In the genomic region with DNA sequence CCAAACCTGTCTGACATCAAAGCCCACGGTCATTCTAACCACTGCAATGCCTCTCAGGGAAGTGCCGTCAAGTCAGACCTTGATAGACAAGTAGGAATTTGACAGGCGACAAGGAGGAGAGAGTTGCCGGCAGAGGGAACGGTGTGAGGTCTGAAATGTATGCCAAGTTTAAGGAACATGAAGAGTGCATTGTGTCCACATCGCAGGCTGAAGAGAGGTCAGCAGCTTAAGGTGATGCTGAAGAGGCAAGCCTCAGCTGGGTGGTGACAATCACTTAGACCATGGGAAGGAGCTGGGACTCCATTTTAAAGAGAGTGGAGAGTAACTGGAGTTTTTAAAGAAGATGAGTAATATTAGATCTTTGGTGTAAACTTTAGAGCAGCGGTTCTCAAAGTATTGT, we compare ENCODE assay signal across 24 cellular contexts.
DNase-seq lines count a peak whose midpoint lies in the region; ATAC-seq and TF ChIP-seq lines count a peak whose summit lies in the region.
"Had no signal": no experiment of that assay in that cellular context is flagged by ENCODE, and none has a peak within 500 bp of the region (broad histone marks: within the 10 kb centered on the region; RNA-seq: fewer than 3 reads in every experiment).

No MANE protein-coding gene starts in this region.

- no peak for TF ChIP-seq RAD21 in neural cell (conservative IDR thresholded peaks at IDR 0.05)

- no peak overlapping the region for H2AFZ ChIP-seq in neural cell (ENCODE audit: low read depth, low read length)

- DNase-seq in right cardiac atrium (no peak), heart right ventricle (no peak), glutamatergic neuron (no peak)
- DNase-seq: 8988T; ACHN; BE2C; C1 segment of cervical spinal cord; CD4-positive, alpha-beta memory T cell; CD4-positive, CD25-positive, alpha-beta regulatory T cell; CD8-positive, alpha-beta memory T cell; COR-L47; DMS 273 treated with DMSO at 0.1 percent for 48 hours; DMS153; DMS53; DMS79; DND-41; EL; GDM1 had no signal

- no peaks in the 10 kb centered on the region for H3K36me3 ChIP-seq in heart right ventricle
- no peaks in the 10 kb centered on the region for H3K36me3 ChIP-seq in neural cell (ENCODE audit: insufficient read depth, low read length)
- H3K36me3 ChIP-seq: BE2C, BLaER1 had no signal

- H4K20me1 ChIP-seq in neural cell (ENCODE audit: insufficient read depth), result no peaks in the 10 kb centered on the region
- H4K20me1 ChIP-seq: BLaER1 had no signal

- no peaks in the 10 kb centered on the region for H3K9me2 ChIP-seq in neural cell (ENCODE audit: insufficient read depth, low read length)

- H3F3A ChIP-seq in neural cell (ENCODE audit: insufficient read depth, low read length, poor library complexity, severe bottlenecking), result no peaks in the 10 kb centered on the region

- no peak overlapping the region for H3K9ac ChIP-seq in neural cell (ENCODE audit: low read length)
- H3K9ac ChIP-seq: BLaER1 had no signal

- H3K27ac Mint-ChIP-seq in glutamatergic neuron (ENCODE audit: unreplicated experiment), result no peak overlapping the region
- H3K27ac Mint-ChIP-seq: CD4-positive, alpha-beta memory T cell; CD8-positive, alpha-beta memory T cell had no signal

- H3K4me2 ChIP-seq in neural cell (ENCODE audit: low read length), result no peak overlapping the region
- H3K4me2 ChIP-seq: BLaER1 had no signal

- H3K27me3 Mint-ChIP-seq in glutamatergic neuron (ENCODE audit: unreplicated experiment), result peaks cover 8% of the 10 kb centered on the region

- H3K4me3 Mint-ChIP-seq in glutamatergic neuron (ENCODE audit: unreplicated experiment), result no peak overlapping the region
- H3K4me3 Mint-ChIP-seq: CD14-positive monocyte; CD4-positive, alpha-beta memory T cell; CD4-positive, CD25-positive, alpha-beta regulatory T cell; CD8-positive, alpha-beta memory T cell had no signal

- peak; percentile 62 to 78 for ATAC-seq in right cardiac atrium
- no peak for ATAC-seq in heart right ventricle
- peak; percentile 18 for ATAC-seq in esophagus mucosa
- no peak for ATAC-seq in GM18511 (IDR thresholded peaks at IDR 0.05; ENCODE audit: unreplicated experiment)

- peak; percentile 25 for TF ChIP-seq EP300 in neural cell (conservative IDR thresholded peaks at IDR 0.05; ENCODE audit: poor library complexity, severe bottlenecking)

- 59% methylated on average over 7 of the region's 7 CpGs for WGBS in right cardiac atrium
- 49 to 62% methylated on average over 7 of the region's 7 CpGs for WGBS in heart right ventricle, 2 donors

- H3K9me3 ChIP-seq in right cardiac atrium (ENCODE audit: control insufficient read depth, low read length) (no peaks in the 10 kb centered on the region), heart right ventricle (no peaks in the 10 kb centered on the region), neural cell (ENCODE audit: low read length) (no peaks in the 10 kb centered on the region)
- H3K9me3 ChIP-seq: BE2C, BLaER1 had no signal

- no peaks in the 10 kb centered on the region for H3K4me1 Mint-ChIP-seq in glutamatergic neuron (ENCODE audit: low read depth, unreplicated experiment)
- H3K4me1 Mint-ChIP-seq: CD14-positive monocyte; CD4-positive, alpha-beta memory T cell; CD4-positive, CD25-positive, alpha-beta regulatory T cell had no signal

- H3K4me3 ChIP-seq in right cardiac atrium (ENCODE audit: low read length), result no peak overlapping the region
- H3K4me3 ChIP-seq in heart right ventricle, result no peak overlapping the region
- H3K4me3 ChIP-seq in neural cell (ENCODE audit: low read length), result no peak overlapping the region
- H3K4me3 ChIP-seq: BLaER1, GM12878 had no signal

- intact Hi-C loops in right cardiac atrium (cut with DNase I), result no loop called here
- intact Hi-C loops in heart right ventricle (cut with DNase I), result no loop called here

- H3K9me3 Mint-ChIP-seq in glutamatergic neuron (ENCODE audit: unreplicated experiment), result no peaks in the 10 kb centered on the region
- H3K9me3 Mint-ChIP-seq: CD4-positive, alpha-beta memory T cell; CD4-positive, CD25-positive, alpha-beta regulatory T cell; CD8-positive, alpha-beta memory T cell had no signal

- TF ChIP-seq CTCF in heart right ventricle (IDR thresholded peaks at IDR 0.05) (no peak), neural cell (IDR thresholded peaks at IDR 0.05; ENCODE audit: poor library complexity, severe bottlenecking) (no peak), glutamatergic neuron (IDR thresholded peaks at IDR 0.05; ENCODE audit: partially characterized antibody, unreplicated experiment) (no peak)

- no peaks in the 10 kb centered on the region for H3K4me1 ChIP-seq in right cardiac atrium (ENCODE audit: control insufficient read depth, insufficient read depth, low read length)
- no peaks in the 10 kb centered on the region for H3K4me1 ChIP-seq in heart right ventricle
- H3K4me1 ChIP-seq: BE2C had no signal

- H3K36me3 Mint-ChIP-seq in glutamatergic neuron (ENCODE audit: unreplicated experiment), result no peaks in the 10 kb centered on the region
- H3K36me3 Mint-ChIP-seq: CD14-positive monocyte; CD4-positive, alpha-beta memory T cell; CD4-positive, CD25-positive, alpha-beta regulatory T cell; CD8-positive, alpha-beta memory T cell had no signal

- H3K27me3 ChIP-seq in right cardiac atrium (ENCODE audit: control insufficient read depth, insufficient read depth), result no peaks in the 10 kb centered on the region
- H3K27me3 ChIP-seq in heart right ventricle, result peaks cover 0 to 57% (median 19%) of the 10 kb centered on the region in 7 donors
- no peaks in the 10 kb centered on the region for H3K27me3 ChIP-seq in neural cell (ENCODE audit: insufficient read depth, low read depth, low read length)
- H3K27me3 ChIP-seq: BLaER1 had no signal

- H3K27ac ChIP-seq in right cardiac atrium (ENCODE audit: low read length), result no peak overlapping the region
- H3K27ac ChIP-seq in heart right ventricle, result no peak overlapping the region
- H3K27ac ChIP-seq in neural cell (ENCODE audit: low read length), result no peak overlapping the region
- H3K27ac ChIP-seq: BLaER1 had no signal

- H3K79me2 ChIP-seq in neural cell (replicated peaks; ENCODE audit: insufficient read depth, low read length), result no peaks in the 10 kb centered on the region

TF ChIP-seq in neural cell, 6 proteins besides CTCF, POLR2A, EP300 and RAD21:
- TF ChIP-seq, protein P1, sequence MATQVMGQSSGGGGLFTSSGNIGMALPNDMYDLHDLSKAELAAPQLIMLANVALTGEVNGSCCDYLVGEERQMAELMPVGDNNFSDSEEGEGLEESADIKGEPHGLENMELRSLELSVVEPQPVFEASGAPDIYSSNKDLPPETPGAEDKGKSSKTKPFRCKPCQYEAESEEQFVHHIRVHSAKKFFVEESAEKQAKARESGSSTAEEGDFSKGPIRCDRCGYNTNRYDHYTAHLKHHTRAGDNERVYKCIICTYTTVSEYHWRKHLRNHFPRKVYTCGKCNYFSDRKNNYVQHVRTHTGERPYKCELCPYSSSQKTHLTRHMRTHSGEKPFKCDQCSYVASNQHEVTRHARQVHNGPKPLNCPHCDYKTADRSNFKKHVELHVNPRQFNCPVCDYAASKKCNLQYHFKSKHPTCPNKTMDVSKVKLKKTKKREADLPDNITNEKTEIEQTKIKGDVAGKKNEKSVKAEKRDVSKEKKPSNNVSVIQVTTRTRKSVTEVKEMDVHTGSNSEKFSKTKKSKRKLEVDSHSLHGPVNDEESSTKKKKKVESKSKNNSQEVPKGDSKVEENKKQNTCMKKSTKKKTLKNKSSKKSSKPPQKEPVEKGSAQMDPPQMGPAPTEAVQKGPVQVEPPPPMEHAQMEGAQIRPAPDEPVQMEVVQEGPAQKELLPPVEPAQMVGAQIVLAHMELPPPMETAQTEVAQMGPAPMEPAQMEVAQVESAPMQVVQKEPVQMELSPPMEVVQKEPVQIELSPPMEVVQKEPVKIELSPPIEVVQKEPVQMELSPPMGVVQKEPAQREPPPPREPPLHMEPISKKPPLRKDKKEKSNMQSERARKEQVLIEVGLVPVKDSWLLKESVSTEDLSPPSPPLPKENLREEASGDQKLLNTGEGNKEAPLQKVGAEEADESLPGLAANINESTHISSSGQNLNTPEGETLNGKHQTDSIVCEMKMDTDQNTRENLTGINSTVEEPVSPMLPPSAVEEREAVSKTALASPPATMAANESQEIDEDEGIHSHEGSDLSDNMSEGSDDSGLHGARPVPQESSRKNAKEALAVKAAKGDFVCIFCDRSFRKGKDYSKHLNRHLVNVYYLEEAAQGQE (IDR thresholded peaks at IDR 0.05; ENCODE audit: borderline replicate concordance), result no peak
- TF ChIP-seq SMC3 (conservative IDR thresholded peaks at IDR 0.05; ENCODE audit: poor library complexity), result no peak

Comparison
In these comparisons a context has a peak if more than half of its experiments do, and no peak if none do; other contexts are left out.
1. ATAC-seq: peak in right cardiac atrium (2 of 2) and esophagus mucosa (single experiment); none in heart right ventricle (0 of 8) and GM18511 (single experiment).